12 cellular contexts compared by ENCODE assay signal in the genomic region with DNA sequence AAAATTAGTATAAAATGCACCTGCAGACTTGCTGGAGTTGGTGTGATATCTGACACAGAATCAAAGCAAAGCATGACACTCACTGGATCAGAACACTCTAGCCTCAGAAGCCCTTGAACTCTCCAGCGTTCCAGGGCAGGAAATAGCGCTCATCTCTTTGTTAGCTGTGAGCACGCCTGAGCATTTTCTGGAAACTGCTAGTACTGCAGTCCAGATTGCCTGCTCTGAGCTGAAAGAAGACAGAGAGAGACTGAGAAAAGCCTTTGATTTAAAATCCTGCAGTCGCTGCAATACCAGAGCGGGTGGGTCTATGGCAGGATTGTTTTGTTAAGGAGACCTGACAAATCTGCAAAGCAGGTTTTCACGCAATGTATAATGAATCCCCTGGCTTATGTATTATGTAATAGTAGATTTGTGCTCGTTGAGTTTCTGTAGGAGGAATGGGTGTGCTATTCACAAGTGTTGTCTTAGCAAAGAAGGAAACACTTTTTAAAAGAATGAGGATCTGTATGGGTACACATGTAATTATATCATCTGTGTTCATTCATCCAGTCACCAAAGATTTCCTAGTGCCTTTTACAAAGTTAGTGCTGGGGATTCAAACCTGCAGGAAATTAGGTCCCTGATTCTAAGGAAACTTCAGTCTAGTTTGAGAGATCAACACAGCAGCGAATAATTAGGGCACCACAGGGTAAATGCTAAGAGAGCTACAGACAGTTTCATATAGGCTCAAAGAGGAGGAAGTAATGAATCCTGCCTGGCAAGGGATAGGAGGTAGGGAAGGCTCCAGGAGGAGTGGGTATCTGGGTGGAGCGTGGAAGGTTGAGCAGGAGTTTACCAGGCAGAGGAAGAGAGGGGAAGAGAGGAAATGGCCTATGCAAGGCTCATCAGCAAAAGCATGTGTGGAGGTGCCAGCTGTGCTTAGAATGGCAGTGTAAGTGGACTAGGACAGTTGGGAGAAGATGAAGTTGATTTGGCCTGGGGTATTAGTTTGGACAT. TPM values are rescaled to one million over a fixed set of nuclear protein-coding genes. Genes with fewer than 3 reads are reported as not detected.
A peak's percentile ranks its signal among the peaks of the same experiment; 100 is the strongest.
DNase-seq lines count a peak whose midpoint lies in the region; ATAC-seq and TF ChIP-seq lines count a peak whose summit lies in the region.
"Had no signal": no experiment of that assay in that cellular context is flagged by ENCODE, and none has a peak within 500 bp of the region (broad histone marks: within the 10 kb centered on the region; RNA-seq: fewer than 3 reads in every experiment).

No MANE protein-coding gene starts in this region.

- H3K4me1 ChIP-seq in heart right ventricle: peaks cover 0 to 13% (median 0%) of the 10 kb centered on the region in 9 donors

- no peak overlapping the region for H3K27ac ChIP-seq in heart right ventricle

- H3K4me1 Mint-ChIP-seq in HFFc6 (ENCODE audit: low read depth): no peaks in the 10 kb centered on the region
- H3K4me1 Mint-ChIP-seq: activated CD4-positive, alpha-beta T cell treated with anti-CD3 and anti-CD28 coated beads, Interleukin-2, amount 10 ng/mL, durations not matched to agents 24 days and 14 days; activated naive CD4-positive, alpha-beta T cell treated with anti-CD3 and anti-CD28 coated beads, Interleukin-2, amount 10 ng/mL, durations not matched to agents 7 days and 5 days had no signal

- WGBS in heart right ventricle, 2 donors: 63% methylated on average over 9 of the region's 9 CpGs

- no peak overlapping the region for H3K27ac Mint-ChIP-seq in HFFc6
- H3K27ac Mint-ChIP-seq: activated CD4-positive, alpha-beta T cell treated with anti-CD3 and anti-CD28 coated beads, Interleukin-2, amount 10 ng/mL, durations not matched to agents 24 days and 14 days; activated naive CD4-positive, alpha-beta T cell treated with anti-CD3 and anti-CD28 coated beads, Interleukin-2, amount 10 ng/mL, durations not matched to agents 7 days and 5 days had no signal

- no peak overlapping the region for H3K4me3 Mint-ChIP-seq in HFFc6
- H3K4me3 Mint-ChIP-seq: activated CD4-positive, alpha-beta T cell treated with anti-CD3 and anti-CD28 coated beads, Interleukin-2, amount 10 ng/mL, durations not matched to agents 24 days and 14 days; activated naive CD4-positive, alpha-beta T cell treated with anti-CD3 and anti-CD28 coated beads, Interleukin-2, amount 10 ng/mL, durations not matched to agents 7 days and 5 days had no signal

- H3K9me3 ChIP-seq in heart right ventricle: no peaks in the 10 kb centered on the region

- intact Hi-C loops in heart right ventricle (cut with DNase I): loop anchor here in 1 of 10 donors (10.0 kb wide), 1 partner anchor 274 kb away; no protein-coding TSS in a partner anchor

- H3K9me3 Mint-ChIP-seq in HFFc6: no peaks in the 10 kb centered on the region
- H3K9me3 Mint-ChIP-seq: activated CD4-positive, alpha-beta T cell treated with anti-CD3 and anti-CD28 coated beads, Interleukin-2, amount 10 ng/mL, durations not matched to agents 24 days and 14 days; activated naive CD4-positive, alpha-beta T cell treated with anti-CD3 and anti-CD28 coated beads, Interleukin-2, amount 10 ng/mL, durations not matched to agents 7 days and 5 days; IgD-negative memory B cell had no signal

- peaks cover 18% of the 10 kb centered on the region for H3K27me3 Mint-ChIP-seq in HFFc6 (ENCODE audit: insufficient read depth)

- H3K36me3 Mint-ChIP-seq in HFFc6 (ENCODE audit: low read depth): no peaks in the 10 kb centered on the region
- H3K36me3 Mint-ChIP-seq: activated naive CD4-positive, alpha-beta T cell treated with anti-CD3 and anti-CD28 coated beads, Interleukin-2, amount 10 ng/mL, durations not matched to agents 7 days and 5 days had no signal

- no peaks in the 10 kb centered on the region for H3K36me3 ChIP-seq in heart right ventricle

- DNase-seq in HFFc6 (peak; percentile 48), astrocyte of the hippocampus (ENCODE audit: low read depth, low spot score) (peak; percentile 13), heart right ventricle (no peak), occipital lobe (lab: John Stamatoyannopoulos, UW) (peak; percentile 51), SIG-M5 treated with dmso at 0.1 percent for 504 hours (lab: John Stamatoyannopoulos, UW; ENCODE audit: unreplicated experiment) (no peak), T1000 (lab: John Stamatoyannopoulos, UW) (no peak)
- DNase-seq: activated CD4-positive, alpha-beta T cell treated with anti-CD3 and anti-CD28 coated beads, Interleukin-2, amount 10 ng/mL, durations not matched to agents 24 days and 14 days; activated naive CD4-positive, alpha-beta T cell treated with anti-CD3 and anti-CD28 coated beads, Interleukin-2, amount 10 ng/mL, durations not matched to agents 7 days and 5 days; DMS53; stimulated activated CD8-positive, alpha-beta memory T cell treated with anti-CD3 and anti-CD28 coated beads, Interleukin-4, amount 100 ng/mL, for 48 hours had no signal

- TF ChIP-seq CTCF in HFFc6 (IDR thresholded peaks at IDR 0.05) (no peak), heart right ventricle (IDR thresholded peaks at IDR 0.05) (peak in 2 of 9 donors; percentile 7)

- no peaks in the 10 kb centered on the region for H3K27me3 ChIP-seq in heart right ventricle

- H3K4me3 ChIP-seq in heart right ventricle: no peak overlapping the region

- ATAC-seq in heart right ventricle (peak in 6 of 8 donors; percentile 58 to 75 (median 66)), HG03520 (IDR thresholded peaks at IDR 0.05; ENCODE audit: unreplicated experiment) (no peak)

RNA-seq across cellular contexts. Expression of a gene that starts 26.1 kb away (rescaled TPM):
- 100 to 1,000 TPM; 128 to 144 (median 129) TPM for total RNA-seq in HFFc6 (2021; fragmentation: NEBNext Ultra II Directional; extraction: Animal tissue kit (Norgen Biotek cat#: 25700))
- total RNA-seq in heart right ventricle (100 to 1,000 TPM in 1 of 10 donors, 10 to 100 TPM in 9; 52.0 to 103 (median 69.7) TPM), occipital lobe (40.9 TPM)
- polyA plus RNA-seq in heart right ventricle: 10 to 100 TPM; 35.7 to 61.5 TPM

Comparison
In these comparisons a context has a peak if more than half of its experiments do, and no peak if none do; other contexts are left out.
1. DNase-seq: peak in HFFc6 (single experiment), astrocyte of the hippocampus (single experiment) and occipital lobe (single experiment); none in heart right ventricle (0 of 2), SIG-M5 treated with dmso at 0.1 percent for 504 hours (single experiment) and T1000 (single experiment).